In the genomic region with DNA sequence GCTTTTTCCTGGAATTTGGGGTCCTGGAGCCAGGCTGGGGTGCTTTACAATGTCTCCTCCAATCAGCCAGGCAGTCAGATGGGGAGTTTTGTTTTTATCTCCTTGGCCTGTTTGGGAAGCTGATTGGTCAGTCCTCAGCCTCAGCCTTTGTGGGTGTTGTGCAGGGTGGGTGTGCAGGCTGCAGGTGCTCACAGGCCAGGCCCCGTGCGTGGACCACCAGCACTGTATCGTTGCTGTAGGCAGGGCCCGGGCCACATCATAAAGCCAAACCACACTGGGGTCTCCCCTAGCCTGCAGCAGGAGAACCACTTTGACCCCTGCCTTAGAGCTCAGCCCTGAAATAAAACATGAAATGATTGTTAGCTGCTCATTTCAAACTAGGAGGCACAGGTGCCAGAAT, we compare ENCODE assay signal across 29 cellular contexts. TPM values are rescaled to one million over a fixed set of nuclear protein-coding genes. Genes with fewer than 3 reads are reported as not detected.
A peak's percentile ranks its signal among the peaks of the same experiment; 100 is the strongest.
DNase-seq lines count a peak whose midpoint lies in the region; FAIRE-seq and TF ChIP-seq lines count a peak whose summit lies in the region.
"Had no signal": no experiment of that assay in that cellular context is flagged by ENCODE, and none has a peak within 500 bp of the region (broad histone marks: within the 10 kb centered on the region; RNA-seq: fewer than 3 reads in every experiment).

No MANE protein-coding gene starts in this region.

- H3K27me3 ChIP-seq in Loucy (ENCODE audit: insufficient read depth, low read length, poor library complexity, severe bottlenecking) (no peaks in the 10 kb centered on the region), tibial nerve (peaks cover 0 to 33% of the 10 kb centered on the region in 2 donors)

- no peaks in the 10 kb centered on the region for H3K36me3 Mint-ChIP-seq in neural crest cell (ENCODE audit: low read depth)
- H3K36me3 Mint-ChIP-seq: CD4-positive, CD25-positive, alpha-beta regulatory T cell had no signal

- FAIRE-seq in D721Med (lab: Jason Lieb, UNC) = no peak
- FAIRE-seq: A204.1, GM12878, H1 had no signal

- peaks cover 29% of the 10 kb centered on the region for H4K20me1 ChIP-seq in Loucy (ENCODE audit: insufficient read depth, low read length, poor library complexity, severe bottlenecking)

- H3K4me1 ChIP-seq in Loucy (ENCODE audit: insufficient read depth, low read length, poor library complexity, severe bottlenecking) (peaks cover 3% of the 10 kb centered on the region), tibial nerve (peaks cover 0 to 81% (median 13%) of the 10 kb centered on the region in 4 donors)
- H3K4me1 ChIP-seq: BLaER1 had no signal

- H3K36me3 ChIP-seq in Loucy (ENCODE audit: insufficient read depth, low read length) (no peaks in the 10 kb centered on the region), tibial nerve (no peaks in the 10 kb centered on the region)
- H3K36me3 ChIP-seq: BLaER1 had no signal

- no peak overlapping the region for H2AFZ ChIP-seq in Loucy (ENCODE audit: low read length)
- H2AFZ ChIP-seq: PC-9 had no signal

- DNase-seq in caudate nucleus (lab: John Stamatoyannopoulos, UW) = no peak
- DNase-seq in neural crest cell (ENCODE audit: low read depth, low spot score) = no peak
- no peak for DNase-seq in tibial nerve (ENCODE audit: low spot score in 2 of 2)
- DNase-seq in D721Med (ENCODE audit: insufficient read length, low spot score) = no peak
- DNase-seq in COLO668 (lab: John Stamatoyannopoulos, UW; ENCODE audit: unreplicated experiment) = no peak
- no peak for DNase-seq in RPMI8226
- DNase-seq: CD4-positive, CD25-positive, alpha-beta regulatory T cell; COR-L47; EL; GDM1; HCEC 1CT; IMR-90; NCI-H1048; NCI-H1417; NCI-H1694; NCI-H2029 treated with DMSO at 0.1 percent for 48 hours; NCI-H2227 treated with DMSO at 0.1 percent for 48 hours; NCI-H526 treated with DMSO at 0.1 percent for 48 hours; PC-9; SHP77 had no signal

- H3K4me2 ChIP-seq in Loucy (ENCODE audit: low read depth, low read length, poor library complexity, severe bottlenecking) = peak overlapping the region; percentile 14
- H3K4me2 ChIP-seq: BLaER1, KMS-11, PC-9 had no signal

- TF ChIP-seq CTCF in Loucy (conservative IDR thresholded peaks at IDR 0.05; ENCODE audit: low read length) (no peak), neural crest cell (conservative IDR thresholded peaks at IDR 0.05) (no peak), tibial nerve (IDR thresholded peaks at IDR 0.05) (no peak), D721Med (IDR thresholded peaks at IDR 0.05; ENCODE audit: insufficient read depth, missing control alignments) (no peak)

- no peaks in the 10 kb centered on the region for H3K9me2 ChIP-seq in Loucy (replicated peaks; ENCODE audit: low read depth, low read length)

- H3K9me3 ChIP-seq in Loucy (ENCODE audit: insufficient read depth, low read depth, low read length) = no peaks in the 10 kb centered on the region
- H3K9me3 ChIP-seq in tibial nerve = no peaks in the 10 kb centered on the region
- H3K9me3 ChIP-seq: BLaER1 had no signal

- H3K27ac Mint-ChIP-seq in neural crest cell (ENCODE audit: unreplicated experiment) = no peak overlapping the region
- H3K27ac Mint-ChIP-seq: CD4-positive, CD25-positive, alpha-beta regulatory T cell had no signal

- TF ChIP-seq POLR2A in tibial nerve (IDR thresholded peaks at IDR 0.05) = no peak

- H3K4me3 ChIP-seq in Loucy (ENCODE audit: low read length, poor library complexity, severe bottlenecking) (no peak overlapping the region), tibial nerve (no peak overlapping the region)
- H3K4me3 ChIP-seq: BLaER1, GM12878, PC-9 had no signal

- H3K4me1 Mint-ChIP-seq in neural crest cell = peaks cover 33% of the 10 kb centered on the region

- peaks cover 100% of the 10 kb centered on the region for H3K79me2 ChIP-seq in Loucy (ENCODE audit: insufficient read depth, low read length)

- H3K4me3 Mint-ChIP-seq in neural crest cell = peak overlapping the region; percentile 47
- H3K4me3 Mint-ChIP-seq: CD4-positive, CD25-positive, alpha-beta regulatory T cell had no signal

- H3K9me3 Mint-ChIP-seq in neural crest cell = no peaks in the 10 kb centered on the region

- no peak for TF ChIP-seq EP300 in tibial nerve (IDR thresholded peaks at IDR 0.05)

- H3K9ac ChIP-seq in Loucy (ENCODE audit: low read depth, low read length, poor library complexity, severe bottlenecking) = no peak overlapping the region
- H3K9ac ChIP-seq: BLaER1, KMS-11 had no signal

- peaks cover 41% of the 10 kb centered on the region for H3K27me3 Mint-ChIP-seq in neural crest cell (ENCODE audit: low read depth)

- H3K27ac ChIP-seq in caudate nucleus (ENCODE audit: low read depth, low read length) (peak overlapping the region; percentile 88), tibial nerve (peak overlapping the region; percentile 36 to 97 (median 97))
- H3K27ac ChIP-seq: BLaER1, KMS-11, PC-9 had no signal

- WGBS in tibial nerve, 2 donors = 61 to 80% methylated on average over 4 of the region's 4 CpGs

- H3F3A ChIP-seq in Loucy (ENCODE audit: low read depth) = no peaks in the 10 kb centered on the region

RNA-seq across cellular contexts. Expression of a gene that starts 8.6 kb away (rescaled TPM):
- 11.7 and 13.2 TPM in 2 replicates for total RNA-seq in neural crest cell
- 10 to 100 TPM in 3 of 4 donors, 1 to 10 TPM in 1; 5.9 to 41.7 (median 11.2) TPM for total RNA-seq in tibial nerve
- total RNA-seq: IMR-90, PC-9, RPMI7951 had no signal

RNA-seq across cellular contexts. Expression of a gene that starts 56.3 kb away (rescaled TPM):
- total RNA-seq in neural crest cell (not detected in 2 replicates), tibial nerve (not detected)
- total RNA-seq: CD4-positive, CD25-positive, alpha-beta regulatory T cell; GM12878; H1; IMR-90; NCI-H460; PC-9; RPMI7951; SK-MEL-5 had no signal
